18 cellular contexts compared by ENCODE assay signal in the genomic region with DNA sequence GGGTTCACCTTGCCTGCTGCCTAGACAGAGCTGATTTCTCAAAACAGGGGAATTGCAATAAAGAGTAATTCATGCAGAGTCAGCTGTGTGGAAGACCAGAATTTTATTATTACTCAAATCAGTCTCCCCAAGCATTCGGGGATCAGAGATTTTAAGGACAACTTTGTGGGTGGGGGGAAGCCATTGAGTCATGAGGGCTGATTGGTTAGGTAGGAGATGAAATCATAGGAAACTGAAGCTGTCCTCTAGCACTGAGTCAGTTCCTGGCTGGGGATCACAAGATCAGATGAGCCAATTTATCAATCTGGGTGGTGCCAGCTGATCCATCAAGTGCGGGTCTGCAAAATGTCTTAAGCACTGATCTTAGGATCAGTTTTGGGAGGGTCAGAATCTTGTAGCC.
A peak's percentile ranks its signal among the peaks of the same experiment; 100 is the strongest.
DNase-seq lines count a peak whose midpoint lies in the region; ATAC-seq and TF ChIP-seq lines count a peak whose summit lies in the region.
"Had no signal": no experiment of that assay in that cellular context is flagged by ENCODE, and none has a peak within 500 bp of the region (broad histone marks: within the 10 kb centered on the region; RNA-seq: fewer than 3 reads in every experiment).

No MANE protein-coding gene starts in this region.

- H2AFZ ChIP-seq in SK-N-SH (ENCODE audit: low read depth): no peak overlapping the region

- no peak for DNase-seq in SK-N-SH
- peak; percentile 55 for DNase-seq in HT1080 (ENCODE audit: low read depth)
- DNase-seq in dermis blood vessel endothelial cell: peak; percentile 5
- peak; percentile 7 for DNase-seq in iris pigment epithelial cell (ENCODE audit: low read depth)
- no peak for DNase-seq in NCI-H2227 (lab: John Stamatoyannopoulos, UW; ENCODE audit: unreplicated experiment)
- DNase-seq in medulla oblongata (ENCODE audit: extremely low spot score): no peak
- DNase-seq: AML-193; Caco-2; CD4-positive, alpha-beta T cell; GDM1; IMR-90 had no signal

- no peaks in the 10 kb centered on the region for H3K36me3 ChIP-seq in SK-N-SH (replicated peaks in 1 of 2; ENCODE audit: control insufficient read depth in 1 of 2, insufficient read depth in 2 of 2, low read length in 1 of 2)
- H3K36me3 ChIP-seq: HAP-1 had no signal

- TF ChIP-seq RAD21 in SK-N-SH (IDR thresholded peaks at IDR 0.05; ENCODE audit: low read length): no peak

- POLR2A ChIA-PET in SK-N-SH (lab: Yijun Ruan, JAX): no interaction called here

- ATAC-seq in SK-N-SH treated with all-trans-retinoic acid at 6 μM for 48 hours (no peak), HG03196 (IDR thresholded peaks at IDR 0.05; ENCODE audit: unreplicated experiment) (no peak)
- ATAC-seq: A549 had no signal

- no peaks in the 10 kb centered on the region for H3K9me3 ChIP-seq in SK-N-SH

- TF ChIP-seq EP300 in SK-N-SH (IDR thresholded peaks at IDR 0.05; ENCODE audit: borderline replicate concordance in 1 of 2, low read depth in 1 of 2, low read length in 1 of 2): no peak

- H3K4me3 ChIP-seq in SK-N-SH (ENCODE audit: low read depth in 2 of 2, low read length in 1 of 2): no peak overlapping the region
- H3K4me3 ChIP-seq: A549, HAP-1 had no signal

- no peaks in the 10 kb centered on the region for H3K4me1 ChIP-seq in SK-N-SH (ENCODE audit: control insufficient read depth in 1 of 2, insufficient read depth in 2 of 2, low read depth in 1 of 2, low read length in 1 of 2)
- H3K4me1 ChIP-seq: A549, Caco-2, HAP-1 had no signal

- CTCF ChIA-PET in SK-N-SH (lab: Yijun Ruan, JAX): no interaction called here

- no peaks in the 10 kb centered on the region for H3K79me2 ChIP-seq in SK-N-SH (ENCODE audit: insufficient read depth)

- no peaks in the 10 kb centered on the region for H3F3A ChIP-seq in SK-N-SH (replicated peaks; ENCODE audit: insufficient read depth)

- 92% methylated on average over 2 of the region's 2 CpGs for WGBS in SK-N-SH (ENCODE audit: low lambda C conversion rate)

- H3K9me2 ChIP-seq in SK-N-SH: no peaks in the 10 kb centered on the region

- H3K27ac ChIP-seq in SK-N-SH (ENCODE audit: low read depth in 2 of 2, low read length in 1 of 2): no peak overlapping the region
- H3K27ac ChIP-seq: 22Rv1, A549, C4-2B, HL-60 had no signal

- H4K20me1 ChIP-seq in SK-N-SH (ENCODE audit: insufficient read depth): no peaks in the 10 kb centered on the region

- no peak overlapping the region for H3K9ac ChIP-seq in SK-N-SH

- no peak overlapping the region for H3K4me2 ChIP-seq in SK-N-SH
- H3K4me2 ChIP-seq: A549 had no signal

- no peaks in the 10 kb centered on the region for H3K27me3 ChIP-seq in SK-N-SH (ENCODE audit: insufficient read depth)

- no peak for TF ChIP-seq CTCF in SK-N-SH (IDR thresholded peaks at IDR 0.05)

TF ChIP-seq in SK-N-SH, 30 proteins besides CTCF, POLR2A, EP300 and RAD21:
- TF ChIP-seq, protein P1, sequence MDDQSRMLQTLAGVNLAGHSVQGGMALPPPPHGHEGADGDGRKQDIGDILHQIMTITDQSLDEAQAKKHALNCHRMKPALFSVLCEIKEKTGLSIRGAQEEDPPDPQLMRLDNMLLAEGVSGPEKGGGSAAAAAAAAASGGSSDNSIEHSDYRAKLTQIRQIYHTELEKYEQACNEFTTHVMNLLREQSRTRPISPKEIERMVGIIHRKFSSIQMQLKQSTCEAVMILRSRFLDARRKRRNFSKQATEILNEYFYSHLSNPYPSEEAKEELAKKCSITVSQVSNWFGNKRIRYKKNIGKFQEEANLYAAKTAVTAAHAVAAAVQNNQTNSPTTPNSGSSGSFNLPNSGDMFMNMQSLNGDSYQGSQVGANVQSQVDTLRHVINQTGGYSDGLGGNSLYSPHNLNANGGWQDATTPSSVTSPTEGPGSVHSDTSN (IDR thresholded peaks at IDR 0.05): 0 out of 2 replicates have a peak, but pooled peaks have one; percentile 8
- TF ChIP-seq FOXJ3 (CRISPR knock-in tag; IDR thresholded peaks at IDR 0.05) (no peak), NRF1 (IDR thresholded peaks at IDR 0.05; ENCODE audit: low read depth, low read length) (no peak), POLR2AphosphoS5 (IDR thresholded peaks at IDR 0.05; ENCODE audit: low read depth, low read length) (no peak)

TF ChIP-seq in SK-N-SH treated with all-trans-retinoic acid at 6 μM for 48 hours, 23 proteins besides CTCF, POLR2A, EP300 and RAD21:
- no peak for TF ChIP-seq OSR1 (CRISPR knock-in tag; IDR thresholded peaks at IDR 0.05)
- TF ChIP-seq, protein P2, sequence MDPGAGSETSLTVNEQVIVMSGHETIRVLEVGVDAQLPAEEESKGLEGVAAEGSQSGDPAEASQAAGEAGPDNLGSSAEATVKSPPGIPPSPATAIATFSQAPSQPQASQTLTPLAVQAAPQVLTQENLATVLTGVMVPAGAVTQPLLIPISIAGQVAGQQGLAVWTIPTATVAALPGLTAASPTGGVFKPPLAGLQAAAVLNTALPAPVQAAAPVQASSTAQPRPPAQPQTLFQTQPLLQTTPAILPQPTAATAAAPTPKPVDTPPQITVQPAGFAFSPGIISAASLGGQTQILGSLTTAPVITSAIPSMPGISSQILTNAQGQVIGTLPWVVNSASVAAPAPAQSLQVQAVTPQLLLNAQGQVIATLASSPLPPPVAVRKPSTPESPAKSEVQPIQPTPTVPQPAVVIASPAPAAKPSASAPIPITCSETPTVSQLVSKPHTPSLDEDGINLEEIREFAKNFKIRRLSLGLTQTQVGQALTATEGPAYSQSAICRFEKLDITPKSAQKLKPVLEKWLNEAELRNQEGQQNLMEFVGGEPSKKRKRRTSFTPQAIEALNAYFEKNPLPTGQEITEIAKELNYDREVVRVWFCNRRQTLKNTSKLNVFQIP (CRISPR knock-in tag; IDR thresholded peaks at IDR 0.05; ENCODE audit: borderline replicate concordance, low read depth): no peak
- TF ChIP-seq ZNF565 (CRISPR knock-in tag; conservative IDR thresholded peaks at IDR 0.05; ENCODE audit: low read depth): no peak
- TF ChIP-seq RARB (CRISPR knock-in tag; IDR thresholded peaks at IDR 0.05): no peak
TF ChIP-seq in SK-N-SH treated with all-trans-retinoic acid at 6 μM for 48 hours: peak in this region for 0.

Comparison
In these comparisons a context has a peak if more than half of its experiments do, and no peak if none do; other contexts are left out.
1. DNase-seq: peak in HT1080 (single experiment), dermis blood vessel endothelial cell (single experiment) and iris pigment epithelial cell (single experiment); none in SK-N-SH (single experiment), NCI-H2227 (single experiment) and medulla oblongata (single experiment).